ENCODE assay signal across 27 cellular contexts in the genomic region with DNA sequence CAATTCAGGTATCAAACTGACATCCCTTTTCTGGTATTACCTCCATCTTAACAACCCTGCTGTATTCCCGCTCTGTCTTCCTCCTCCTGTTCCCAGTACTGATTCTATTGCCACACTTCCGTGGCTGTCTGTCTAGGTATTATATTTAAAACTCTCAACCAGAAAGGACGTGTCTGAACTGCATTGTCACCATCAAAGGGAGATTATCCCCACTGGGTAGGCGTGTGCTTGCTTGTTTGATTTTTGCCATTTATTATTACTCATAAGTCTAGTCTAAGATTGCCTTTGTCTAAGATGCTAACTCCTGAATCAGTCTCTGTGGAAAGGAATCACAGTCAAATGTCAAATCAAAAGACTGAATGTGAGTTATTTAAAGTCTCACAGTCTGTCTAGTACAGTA.
"Had no signal": no experiment of that assay in that cellular context is flagged by ENCODE, and none has a peak within 500 bp of the region (broad histone marks: within the 10 kb centered on the region; RNA-seq: fewer than 3 reads in every experiment).

No MANE protein-coding gene starts in this region.

- H2AFZ ChIP-seq: hepatocyte, neural progenitor cell had no signal

- H3K4me1 Mint-ChIP-seq: activated naive CD8-positive, alpha-beta T cell treated with anti-CD3 and anti-CD28 coated beads, Interleukin-2, amount 10 ng/mL, durations not matched to agents 7 days and 5 days; endodermal cell; immature natural killer cell; naive thymus-derived CD4-positive, alpha-beta T cell; stimulated activated memory B cell treated with anti-CD40 and anti-IgM and Interleukin-4, amounts not matched to agents 10 μg/mL and 1 μg/mL and 100 μg/mL, for 72 hours had no signal

- H3K27ac Mint-ChIP-seq: activated naive CD4-positive, alpha-beta T cell treated with anti-CD3 and anti-CD28 coated beads for 36 hours; activated naive CD8-positive, alpha-beta T cell treated with anti-CD3 and anti-CD28 coated beads, Interleukin-2, amount 10 ng/mL, durations not matched to agents 7 days and 5 days; endodermal cell; immature natural killer cell; naive thymus-derived CD4-positive, alpha-beta T cell; neural progenitor cell; stimulated activated memory B cell treated with anti-CD40 and anti-IgM and Interleukin-4, amounts not matched to agents 10 μg/mL and 1 μg/mL and 100 μg/mL, for 72 hours had no signal

- H3K27me3 ChIP-seq: hepatocyte, left lung, neural progenitor cell, testis, uterus had no signal

- H3K9me3 Mint-ChIP-seq: activated naive CD4-positive, alpha-beta T cell treated with anti-CD3 and anti-CD28 coated beads for 36 hours; activated naive CD8-positive, alpha-beta T cell treated with anti-CD3 and anti-CD28 coated beads, Interleukin-2, amount 10 ng/mL, durations not matched to agents 7 days and 5 days; activated T-cell treated with anti-CD3 and anti-CD28 coated beads, Interleukin-2, amount 50 U/mL, for 4 hours; endodermal cell; neural progenitor cell; stimulated activated memory B cell treated with anti-CD40 and anti-IgM and Interleukin-4, amounts not matched to agents 10 μg/mL and 1 μg/mL and 100 μg/mL, for 72 hours had no signal

- H3K36me3 Mint-ChIP-seq: activated naive CD8-positive, alpha-beta T cell treated with anti-CD3 and anti-CD28 coated beads, Interleukin-2, amount 10 ng/mL, durations not matched to agents 7 days and 5 days; immature natural killer cell; naive thymus-derived CD4-positive, alpha-beta T cell; neural progenitor cell; stimulated activated memory B cell treated with anti-CD40 and anti-IgM and Interleukin-4, amounts not matched to agents 10 μg/mL and 1 μg/mL and 100 μg/mL, for 72 hours had no signal

- H3K4me3 Mint-ChIP-seq: activated naive CD4-positive, alpha-beta T cell treated with anti-CD3 and anti-CD28 coated beads for 36 hours; activated naive CD8-positive, alpha-beta T cell treated with anti-CD3 and anti-CD28 coated beads, Interleukin-2, amount 10 ng/mL, durations not matched to agents 7 days and 5 days; activated T-cell treated with anti-CD3 and anti-CD28 coated beads, Interleukin-2, amount 50 U/mL, for 4 hours; endodermal cell; immature natural killer cell; naive thymus-derived CD4-positive, alpha-beta T cell; neural progenitor cell; stimulated activated memory B cell treated with anti-CD40 and anti-IgM and Interleukin-4, amounts not matched to agents 10 μg/mL and 1 μg/mL and 100 μg/mL, for 72 hours had no signal

- H3K36me3 ChIP-seq: left lung, neural progenitor cell, uterus had no signal

- DNase-seq: activated CD4-positive, alpha-beta T cell treated with anti-CD3 and anti-CD28 coated beads for 4 hours; activated CD4-positive, alpha-beta T cell treated with anti-CD3 and anti-CD28 coated beads, Interleukin-2, amount 50 U/mL, for 48 hours; activated CD4-positive, CD25-positive, alpha-beta regulatory T cell; activated CD8-positive, alpha-beta memory T cell treated with anti-CD3 and anti-CD28 coated beads, Interleukin-2, amount 50 U/mL, for 48 hours; activated naive CD4-positive, alpha-beta T cell treated with anti-CD3 and anti-CD28 coated beads for 36 hours; activated naive CD8-positive, alpha-beta T cell treated with anti-CD3 and anti-CD28 coated beads, Interleukin-2, amount 10 ng/mL, durations not matched to agents 7 days and 5 days; activated T-cell treated with anti-CD3 and anti-CD28 coated beads, Interleukin-2, amount 50 U/mL, for 4 hours; amniotic stem cell; cerebellar nuclear complex; endodermal cell; foreskin fibroblast; immature natural killer cell; kidney glomerular epithelial cell; left lung; naive thymus-derived CD4-positive, alpha-beta T cell; small intestine; stimulated activated CD4-positive, alpha-beta T cell treated with anti-CD3 and anti-CD28 coated beads, Interleukin-15, amount 100 ng/mL, for 24 hours; T1000; testis; trophoblast cell; uterus had no signal

- H3K9ac ChIP-seq: neural progenitor cell had no signal

- H3K9me3 ChIP-seq: left lung, testis, uterus had no signal

- H3K4me2 ChIP-seq: hepatocyte, neural progenitor cell had no signal

- H3K4me3 ChIP-seq: coronary artery, hepatocyte, left lung, lung, neural progenitor cell, testis, uterus had no signal

- H3K27ac ChIP-seq: coronary artery, hepatocyte, left lung, neural progenitor cell, testis, uterus had no signal

- ATAC-seq: activated T-cell treated with anti-CD3 and anti-CD28 coated beads, Interleukin-2, amount 50 U/mL, for 4 hours; left lung; naive thymus-derived CD4-positive, alpha-beta T cell; sciatic nerve; stimulated activated memory B cell treated with anti-CD40 and anti-IgM and Interleukin-4, amounts not matched to agents 10 μg/mL and 1 μg/mL and 100 μg/mL, for 72 hours had no signal

- H3K27me3 Mint-ChIP-seq: activated naive CD8-positive, alpha-beta T cell treated with anti-CD3 and anti-CD28 coated beads, Interleukin-2, amount 10 ng/mL, durations not matched to agents 7 days and 5 days; naive thymus-derived CD4-positive, alpha-beta T cell; stimulated activated memory B cell treated with anti-CD40 and anti-IgM and Interleukin-4, amounts not matched to agents 10 μg/mL and 1 μg/mL and 100 μg/mL, for 72 hours had no signal

- H3K4me1 ChIP-seq: left lung, testis, uterus had no signal
